Comparison of ENCODE assay signal across 17 cellular contexts in the genomic region with DNA sequence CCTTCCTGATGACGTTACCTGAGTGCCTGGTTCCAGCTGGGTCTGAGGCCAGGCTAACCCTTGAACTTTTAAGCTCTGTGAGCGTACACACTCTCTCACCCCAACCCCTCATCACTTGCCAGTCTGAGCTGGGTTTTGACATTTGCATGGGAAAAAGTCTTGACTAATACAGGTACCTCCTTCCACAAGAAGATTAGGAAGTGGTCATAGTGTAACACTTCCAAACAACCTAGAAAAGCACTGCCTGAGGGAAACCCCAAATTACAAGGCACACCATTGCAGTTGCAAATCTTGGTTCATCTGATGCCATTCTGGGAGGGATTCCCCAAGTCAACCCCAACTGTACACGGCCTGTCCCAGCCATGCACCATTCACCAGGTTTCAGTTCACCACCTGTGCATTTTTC.
DNase-seq lines count a peak whose midpoint lies in the region; ATAC-seq and TF ChIP-seq lines count a peak whose summit lies in the region.
"Had no signal": no experiment of that assay in that cellular context is flagged by ENCODE, and none has a peak within 500 bp of the region (broad histone marks: within the 10 kb centered on the region; RNA-seq: fewer than 3 reads in every experiment).

No MANE protein-coding gene starts in this region.

- H3K79me1 ChIP-seq in IMR-90 (ENCODE audit: low read depth in 1 of 2, low read length in 2 of 2): peaks cover 50 to 78% of the 10 kb centered on the region in 2 experiments

- BruUV-seq in IMR-90 (replicated peaks; lab: Mats Ljungman, UMichigan) (no TSS peak), Calu3 (replicated peaks; lab: Mats Ljungman, UMichigan) (no TSS peak)

- H2AK9ac ChIP-seq in IMR-90 (replicated peaks; ENCODE audit: low read depth, low read length, poor library complexity): no peak overlapping the region

- H3K4me1 Mint-ChIP-seq in endodermal cell: peaks cover 32% of the 10 kb centered on the region
- H3K4me1 Mint-ChIP-seq in Calu3 (ENCODE audit: low read depth, unreplicated experiment): peaks cover 10% of the 10 kb centered on the region

- peak overlapping the region; percentile 64 for H2BK120ac ChIP-seq in IMR-90 (ENCODE audit: low read depth, low read length)

- no peak overlapping the region for H3K18ac ChIP-seq in IMR-90 (ENCODE audit: low read depth, low read length)

- peak overlapping the region; percentile 57 for H2BK20ac ChIP-seq in IMR-90 (ENCODE audit: low read depth, low read length)

- no peak overlapping the region for H3K4me2 ChIP-seq in IMR-90 (ENCODE audit: low read depth, low read length)
- H3K4me2 ChIP-seq: BLaER1 had no signal

- peaks cover 15% of the 10 kb centered on the region for H3K9me1 ChIP-seq in IMR-90 (ENCODE audit: insufficient read depth, low read length)

- WGBS in IMR-90 (ENCODE audit: extremely low coverage in 2 of 2, insufficient read length in 1 of 2), 2 experiments: 100% methylated on average over 1 of the region's 3 CpGs; no CpG with 5 or more reads in 1 of the 2 experiments
- 92% methylated on average over 3 of the region's 3 CpGs for WGBS in endodermal cell (ENCODE audit: insufficient coverage in 1 of 2, insufficient read length in 1 of 2), 2 experiments
- 82 to 91% methylated on average over 3 of the region's 3 CpGs for WGBS in upper lobe of left lung, 2 donors

- no peak for TF ChIP-seq RAD21 in IMR-90 (IDR thresholded peaks at IDR 0.05; ENCODE audit: low read length)

- H3K27me3 ChIP-seq in IMR-90 (ENCODE audit: control insufficient read depth, insufficient read depth, low read length) (no peaks in the 10 kb centered on the region), endodermal cell (ENCODE audit: control insufficient read depth, insufficient read depth, low read length, poor library complexity, severe bottlenecking) (no peaks in the 10 kb centered on the region), left lung (no peaks in the 10 kb centered on the region), upper lobe of left lung (no peaks in the 10 kb centered on the region), gastrocnemius medialis (no peaks in the 10 kb centered on the region)
- H3K27me3 ChIP-seq: BLaER1, Peyer's patch had no signal

- in situ Hi-C loops in IMR-90 (cut with MboI; ENCODE audit: low sequenced_read_pairs) (no loop called here), gastrocnemius medialis (cut with MboI; ENCODE audit: low sequenced_read_pairs in 4 of 4) (loop anchor here in 1 of 4 donors (25.0 kb wide), 1 partner anchor 546 kb away; no protein-coding TSS in a partner anchor)

- no peak overlapping the region for H3K56ac ChIP-seq in IMR-90 (ENCODE audit: extremely low read depth, insufficient read depth, low read length)

- H3K27ac ChIP-seq in IMR-90 (ENCODE audit: insufficient read depth, low read length): no peak overlapping the region
- H3K27ac ChIP-seq in endodermal cell (ENCODE audit: low read depth, low read length): no peak overlapping the region
- no peak overlapping the region for H3K27ac ChIP-seq in left lung
- no peak overlapping the region for H3K27ac ChIP-seq in upper lobe of left lung
- H3K27ac ChIP-seq in gastrocnemius medialis: no peak overlapping the region
- H3K27ac ChIP-seq: BLaER1, epithelial cell of prostate, lower lobe of right lung had no signal

- H4K8ac ChIP-seq in IMR-90 (ENCODE audit: low read depth in 2 of 2, low read length in 2 of 2): no peak overlapping the region

- TF ChIP-seq CTCF in IMR-90 (conservative IDR thresholded peaks at IDR 0.05; ENCODE audit: low read depth, low read length): no peak
- no peak for TF ChIP-seq CTCF in endodermal cell (conservative IDR thresholded peaks at IDR 0.05)
- TF ChIP-seq CTCF in Calu3 (IDR thresholded peaks at IDR 0.05; ENCODE audit: unreplicated experiment): no peak
- no peak for TF ChIP-seq CTCF in left lung (IDR thresholded peaks at IDR 0.05)
- no peak for TF ChIP-seq CTCF in upper lobe of left lung (IDR thresholded peaks at IDR 0.05)
- TF ChIP-seq CTCF in gastrocnemius medialis (IDR thresholded peaks at IDR 0.05 in 4 of 5, conservative IDR thresholded peaks at IDR 0.05 in 1 of 5): no peak

- POLR2A ChIA-PET in IMR-90 (lab: Charles Lee; ENCODE audit: unreplicated experiment): no interaction called here

- H2AK5ac ChIP-seq in IMR-90 (ENCODE audit: low read depth, low read length): peak overlapping the region; percentile 36; the same call in 1 of the 2 replicates

- H4K91ac ChIP-seq in IMR-90 (ENCODE audit: insufficient read depth, low read depth, low read length): peak overlapping the region; percentile 2; the same call in 1 of the 2 replicates

- peak overlapping the region; percentile 76; the same call in 1 of the 2 replicates for H3K14ac ChIP-seq in IMR-90 (replicated peaks; ENCODE audit: low read depth, low read length)

- DNase-seq in stimulated activated naive CD4-positive, alpha-beta T cell treated with Interleukin-2 at 50 U/mL for 16 hours (lab: John Stamatoyannopoulos, UW): peak; percentile 32
- no peak for DNase-seq in stimulated activated naive CD4-positive, alpha-beta T cell (lab: John Stamatoyannopoulos, UW)
- DNase-seq in IMR-90: no peak
- no peak for DNase-seq in endodermal cell
- no peak for DNase-seq in Calu3
- no peak for DNase-seq in left lung
- no peak for DNase-seq in upper lobe of left lung
- DNase-seq in gastrocnemius medialis: no peak
- DNase-seq: central memory CD4-positive, alpha-beta T cell; hippocampal formation; lower lobe of right lung; MV-4-11; NCI-H345; Peyer's patch had no signal

- H3K27ac Mint-ChIP-seq in endodermal cell (peak overlapping the region; percentile 8), Calu3 (ENCODE audit: unreplicated experiment) (no peak overlapping the region)
- H3K27ac Mint-ChIP-seq: T-helper 1 cell treated with Interleukin-12 subunit alpha and Interleukin-12 subunit beta and Interleukin-4 antibody, amounts not matched to agents 30 μg/mL and 1 μg/mL, for 36 hours had no signal

- no peak for TF ChIP-seq POLR2A in IMR-90 (IDR thresholded peaks at IDR 0.05; ENCODE audit: low read depth, low read length)
- TF ChIP-seq POLR2A in upper lobe of left lung (IDR thresholded peaks at IDR 0.05): no peak
- no peak for TF ChIP-seq POLR2A in gastrocnemius medialis (IDR thresholded peaks at IDR 0.05)

- H3K9me3 Mint-ChIP-seq in endodermal cell: no peaks in the 10 kb centered on the region
- H3K9me3 Mint-ChIP-seq in Calu3 (ENCODE audit: low read depth, unreplicated experiment): no peaks in the 10 kb centered on the region
- H3K9me3 Mint-ChIP-seq: T-helper 1 cell treated with Interleukin-12 subunit alpha and Interleukin-12 subunit beta and Interleukin-4 antibody, amounts not matched to agents 30 μg/mL and 1 μg/mL, for 36 hours had no signal

- H3K9me3 ChIP-seq in IMR-90 (ENCODE audit: control insufficient read depth, insufficient read depth, low read length) (no peaks in the 10 kb centered on the region), endodermal cell (ENCODE audit: control insufficient read depth, low read length) (no peaks in the 10 kb centered on the region), left lung (no peaks in the 10 kb centered on the region), upper lobe of left lung (no peaks in the 10 kb centered on the region), gastrocnemius medialis (no peaks in the 10 kb centered on the region)
- H3K9me3 ChIP-seq: BLaER1, lower lobe of right lung, Peyer's patch had no signal

- peaks cover 5% of the 10 kb centered on the region for H3K36me3 Mint-ChIP-seq in endodermal cell (ENCODE audit: low read depth)
- no peaks in the 10 kb centered on the region for H3K36me3 Mint-ChIP-seq in Calu3 (ENCODE audit: insufficient read depth, unreplicated experiment)

- H3K4ac ChIP-seq in IMR-90 (ENCODE audit: low read depth, low read length): peak overlapping the region; percentile 52

- H2AFZ ChIP-seq in IMR-90 (replicated peaks; ENCODE audit: low read length, poor library complexity): no peak overlapping the region

- 0 out of 2 replicates have a peak, but pooled peaks cover 1% of the 10 kb centered on the region for H3K36me3 ChIP-seq in IMR-90 (ENCODE audit: control insufficient read depth, insufficient read depth, low read length)
- no peaks in the 10 kb centered on the region for H3K36me3 ChIP-seq in endodermal cell (ENCODE audit: control insufficient read depth, insufficient read depth, low read length)
- H3K36me3 ChIP-seq in left lung: no peaks in the 10 kb centered on the region
- no peaks in the 10 kb centered on the region for H3K36me3 ChIP-seq in upper lobe of left lung
- no peaks in the 10 kb centered on the region for H3K36me3 ChIP-seq in gastrocnemius medialis
- H3K36me3 ChIP-seq: BLaER1, lower lobe of right lung, Peyer's patch had no signal

- ATAC-seq in IMR-90 (ENCODE audit: low read depth) (no peak), left lung (no peak), upper lobe of left lung (ENCODE audit: low FRiP score in 2 of 2) (no peak), gastrocnemius medialis (no peak)
- ATAC-seq: lower lobe of right lung had no signal

- CTCF ChIA-PET in IMR-90 (lab: Yijun Ruan, JAX): no interaction called here
- CTCF ChIA-PET in Calu3 (lab: Charles Lee): no interaction called here

- dilution Hi-C loops in IMR-90 (cut with HindIII; ENCODE audit: low sequenced_read_pairs, unreplicated experiment): no loop called here

- H3K23ac ChIP-seq in IMR-90 (ENCODE audit: low read depth, low read length): peak overlapping the region; percentile 82; the same call in 1 of the 2 replicates

- intact Hi-C loops in IMR-90 (cut with micrococcal nuclease): no loop called here
- intact Hi-C loops in Calu3 (cut with micrococcal nuclease; ENCODE audit: unreplicated experiment): no loop called here
- intact Hi-C loops in left lung (cut with DNase I): no loop called here
- intact Hi-C loops in gastrocnemius medialis (cut with DNase I; ENCODE audit: low total_unique reads): no loop called here

- no peak overlapping the region for H4K5ac ChIP-seq in IMR-90 (ENCODE audit: low read depth, low read length)

- H3K4me3 Mint-ChIP-seq in endodermal cell: no peak overlapping the region
- no peak overlapping the region for H3K4me3 Mint-ChIP-seq in Calu3 (ENCODE audit: low read depth, unreplicated experiment)
- H3K4me3 Mint-ChIP-seq: T-helper 1 cell treated with Interleukin-12 subunit alpha and Interleukin-12 subunit beta and Interleukin-4 antibody, amounts not matched to agents 30 μg/mL and 1 μg/mL, for 36 hours had no signal

- no peak for TF ChIP-seq EP300 in upper lobe of left lung (IDR thresholded peaks at IDR 0.05)

- 0 out of 3 replicates have a peak overlapping the region, but pooled peaks have one; percentile 10 for H2BK15ac ChIP-seq in IMR-90 (ENCODE audit: low read depth, low read length)

- H3K4me3 ChIP-seq in IMR-90 (ENCODE audit: insufficient read depth, low read depth, low read length) (no peak overlapping the region), endodermal cell (ENCODE audit: low read length) (no peak overlapping the region), left lung (no peak overlapping the region), upper lobe of left lung (no peak overlapping the region), gastrocnemius medialis (no peak overlapping the region)
- H3K4me3 ChIP-seq: BLaER1, lower lobe of right lung, Peyer's patch had no signal

- peaks cover 10% of the 10 kb centered on the region; the same call in 1 of the 2 replicates for H4K20me1 ChIP-seq in IMR-90 (ENCODE audit: insufficient read depth, low read length)

- H3K4me1 ChIP-seq in IMR-90 (ENCODE audit: control insufficient read depth, insufficient read depth, low read length) (peaks cover 10% of the 10 kb centered on the region), endodermal cell (ENCODE audit: control insufficient read depth, insufficient read depth, low read length) (no peaks in the 10 kb centered on the region), left lung (peaks cover 0 to 14% of the 10 kb centered on the region in 2 donors), upper lobe of left lung (peaks cover 0 to 32% (median 7%) of the 10 kb centered on the region in 4 donors), gastrocnemius medialis (no peaks in the 10 kb centered on the region)

- H3K9ac ChIP-seq in IMR-90 (ENCODE audit: low read depth, low read length): no peak overlapping the region
- H3K9ac ChIP-seq in endodermal cell (ENCODE audit: extremely low read depth, low read length, poor library complexity, severe bottlenecking): no peak overlapping the region
- H3K9ac ChIP-seq: BLaER1 had no signal

- no peak overlapping the region for H2BK5ac ChIP-seq in IMR-90 (ENCODE audit: low read depth, low read length, poor library complexity, severe bottlenecking)

- H3K27me3 Mint-ChIP-seq in endodermal cell (ENCODE audit: insufficient read depth): no peaks in the 10 kb centered on the region
- no peaks in the 10 kb centered on the region for H3K27me3 Mint-ChIP-seq in Calu3 (ENCODE audit: unreplicated experiment)
